In the genomic region with DNA sequence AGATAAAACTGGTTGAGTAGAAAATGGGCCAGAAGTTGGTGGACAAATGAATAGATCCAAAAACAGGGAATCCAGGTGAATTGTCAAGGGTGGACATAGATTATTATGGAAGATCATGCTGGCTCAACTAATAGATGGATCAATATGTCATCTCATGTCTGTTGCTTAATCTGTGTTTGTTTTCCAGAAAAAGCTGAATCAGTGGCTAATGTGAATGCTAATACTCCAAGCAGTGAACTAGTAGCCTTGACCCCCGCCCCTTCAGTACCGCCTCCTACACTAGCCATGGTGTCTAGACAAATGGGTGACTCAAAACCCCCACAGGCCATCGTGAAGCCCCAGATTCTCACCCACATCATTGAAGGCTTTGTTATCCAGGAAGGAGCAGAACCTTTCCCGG, we compare ENCODE assay signal across 1 cellular context. TPM values are rescaled to one million over a fixed set of nuclear protein-coding genes. Genes with fewer than 3 reads are reported as not detected.
"Had no signal": no experiment of that assay in that cellular context is flagged by ENCODE, and none has a peak within 500 bp of the region (broad histone marks: within the 10 kb centered on the region; RNA-seq: fewer than 3 reads in every experiment).

No MANE protein-coding gene starts in this region.

RNA-seq across cellular contexts. Expression of a gene that starts 55.3 kb away (rescaled TPM):
- total RNA-seq: M059J had no signal
